24 cellular contexts compared by ENCODE assay signal in the genomic region with DNA sequence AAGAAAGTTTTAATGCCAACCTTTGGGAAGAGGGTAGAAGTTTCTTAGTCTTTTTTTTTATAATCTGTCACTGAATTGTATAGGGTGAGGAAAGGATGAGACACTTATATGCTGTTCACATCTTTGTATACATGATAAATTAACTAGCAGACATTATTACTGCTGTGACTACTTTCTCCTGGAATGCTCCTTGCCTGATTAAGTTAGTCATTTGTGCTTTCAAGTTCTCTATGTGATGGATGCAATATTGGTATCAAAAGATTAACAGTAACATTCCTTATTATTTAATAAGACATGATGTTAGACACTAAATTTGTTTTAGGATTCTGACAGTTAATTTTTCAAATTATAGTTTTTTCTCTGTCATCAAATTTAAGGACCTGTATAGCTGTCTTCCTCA.
A peak's percentile ranks its signal among the peaks of the same experiment; 100 is the strongest.
DNase-seq lines count a peak whose midpoint lies in the region; ATAC-seq and TF ChIP-seq lines count a peak whose summit lies in the region.
"Had no signal": no experiment of that assay in that cellular context is flagged by ENCODE, and none has a peak within 500 bp of the region (broad histone marks: within the 10 kb centered on the region; RNA-seq: fewer than 3 reads in every experiment).

No MANE protein-coding gene starts in this region.

- peaks cover under 1% of the 10 kb centered on the region; the same call in 1 of the 2 replicates for H3K9me3 Mint-ChIP-seq in HFFc6
- H3K9me3 Mint-ChIP-seq in natural killer cell treated with Interleukin-12 subunit alpha and Interleukin-12 subunit beta and Interleukin-15 and Interleukin-18, amount 100 ng/mL, for 72 hours = no peaks in the 10 kb centered on the region
- H3K9me3 Mint-ChIP-seq: activated T-helper 1 cell treated with anti-CD3 and anti-CD28 coated beads, Interleukin-12 subunit alpha, Interleukin-12 subunit beta, Interleukin-2, Interleukin-4 antibody, amounts not matched to agents 30 ng/mL and 10 ng/mL and 1 ng/mL, durations not matched to agents 14 hours and 24 hours and 36 hours; T-helper 2 cell treated with Interferon-gamma antibody and Interleukin-4, amounts not matched to agents 5 μg/mL and 100 μg/mL, for 36 hours had no signal

- H3K27me3 Mint-ChIP-seq in HFFc6 (ENCODE audit: insufficient read depth) = peaks cover under 1% of the 10 kb centered on the region; the same call in 1 of the 2 replicates
- no peaks in the 10 kb centered on the region for H3K27me3 Mint-ChIP-seq in natural killer cell treated with Interleukin-12 subunit alpha and Interleukin-12 subunit beta and Interleukin-15 and Interleukin-18, amount 100 ng/mL, for 72 hours
- H3K27me3 Mint-ChIP-seq: B cell had no signal

- H3K4me1 Mint-ChIP-seq in HFFc6 (ENCODE audit: low read depth) = peaks cover 16% of the 10 kb centered on the region
- H3K4me1 Mint-ChIP-seq in natural killer cell treated with Interleukin-12 subunit alpha and Interleukin-12 subunit beta and Interleukin-15 and Interleukin-18, amount 100 ng/mL, for 72 hours (ENCODE audit: low read depth in 2 of 2) = no peaks in the 10 kb centered on the region
- H3K4me1 Mint-ChIP-seq: B cell had no signal

- H3K27ac Mint-ChIP-seq in HFFc6 = peak overlapping the region; percentile 12; the same call in 1 of the 2 replicates
- H3K27ac Mint-ChIP-seq in natural killer cell treated with Interleukin-12 subunit alpha and Interleukin-12 subunit beta and Interleukin-15 and Interleukin-18, amount 100 ng/mL, for 72 hours = no peak overlapping the region
- H3K27ac Mint-ChIP-seq: activated T-helper 1 cell treated with anti-CD3 and anti-CD28 coated beads, Interleukin-12 subunit alpha, Interleukin-12 subunit beta, Interleukin-2, Interleukin-4 antibody, amounts not matched to agents 30 ng/mL and 10 ng/mL and 1 ng/mL, durations not matched to agents 14 hours and 24 hours and 36 hours; B cell; T-helper 2 cell treated with Interferon-gamma antibody and Interleukin-4, amounts not matched to agents 5 μg/mL and 100 μg/mL, for 36 hours had no signal

- no peak for TF ChIP-seq CTCF in HFFc6 (IDR thresholded peaks at IDR 0.05)
- TF ChIP-seq CTCF in fibroblast of villous mesenchyme (IDR thresholded peaks at IDR 0.05; ENCODE audit: insufficient read depth, low read depth, low read length) = no peak

- peak overlapping the region; percentile 25; the same call in 1 of the 2 replicates for H3K4me3 Mint-ChIP-seq in HFFc6
- no peak overlapping the region for H3K4me3 Mint-ChIP-seq in natural killer cell treated with Interleukin-12 subunit alpha and Interleukin-12 subunit beta and Interleukin-15 and Interleukin-18, amount 100 ng/mL, for 72 hours
- H3K4me3 Mint-ChIP-seq: activated T-helper 1 cell treated with anti-CD3 and anti-CD28 coated beads, Interleukin-12 subunit alpha, Interleukin-12 subunit beta, Interleukin-2, Interleukin-4 antibody, amounts not matched to agents 30 ng/mL and 10 ng/mL and 1 ng/mL, durations not matched to agents 14 hours and 24 hours and 36 hours; B cell; T-helper 2 cell treated with Interferon-gamma antibody and Interleukin-4, amounts not matched to agents 5 μg/mL and 100 μg/mL, for 36 hours had no signal

- H3K4me3 ChIP-seq in fibroblast of villous mesenchyme (ENCODE audit: low read depth, low read length) = no peak overlapping the region
- H3K4me3 ChIP-seq: lower lobe of right lung, prostate gland, SK-N-MC, stomach, tibial artery had no signal

- DNase-seq in HFFc6 = peak; percentile 57
- peak; percentile 32 for DNase-seq in fibroblast of villous mesenchyme (ENCODE audit: low read depth)
- DNase-seq in natural killer cell treated with Interleukin-12 subunit alpha and Interleukin-12 subunit beta and Interleukin-15 and Interleukin-18, amount 100 ng/mL, for 72 hours (ENCODE audit: low spot score) = no peak
- DNase-seq in amygdala (lab: John Stamatoyannopoulos, UW) = no peak
- DNase-seq in T-helper 2 cell = no peak
- DNase-seq: activated CD4-positive, alpha-beta T cell treated with anti-CD3 and anti-CD28 coated beads, Interleukin-2, amount 50 U/mL, for 1 hour; activated naive CD4-positive, alpha-beta T cell treated with anti-CD3 and anti-CD28 coated beads, Interleukin-2, amount 50 U/mL, for 16 hours; Kasumi-1; lower lobe of right lung; NCI-H1048; NCI-H1694 treated with DMSO at 0.1 percent for 48 hours; NCI-H2171; NCI-H524 treated with DMSO at 0.1 percent for 48 hours; NK-92 treated with Interleukin-12 subunit alpha and Interleukin-12 subunit beta, amount 100 ng/mL, for 24 hours; stomach; tibial artery; WERI-Rb-1 had no signal

- peaks cover 22% of the 10 kb centered on the region for H3K36me3 Mint-ChIP-seq in HFFc6 (ENCODE audit: low read depth)
- H3K36me3 Mint-ChIP-seq in natural killer cell treated with Interleukin-12 subunit alpha and Interleukin-12 subunit beta and Interleukin-15 and Interleukin-18, amount 100 ng/mL, for 72 hours = peaks cover 10% of the 10 kb centered on the region

- ATAC-seq in SK-N-SH treated with all-trans-retinoic acid at 6 μM for 48 hours (peak; percentile 61), esophagus mucosa (no peak)
- ATAC-seq in natural killer cell treated with Interleukin-12 subunit alpha and Interleukin-12 subunit beta and Interleukin-15 and Interleukin-18, amount 100 ng/mL, for 72 hours = no peak
- ATAC-seq: lower lobe of right lung had no signal

TF ChIP-seq in SK-N-SH treated with all-trans-retinoic acid at 6 μM for 48 hours, 23 proteins besides CTCF, POLR2A, EP300 and RAD21:
- no peak for TF ChIP-seq ZNF565 (CRISPR knock-in tag; conservative IDR thresholded peaks at IDR 0.05; ENCODE audit: low read depth)
- no peak for TF ChIP-seq RARB (CRISPR knock-in tag; IDR thresholded peaks at IDR 0.05)
- TF ChIP-seq, protein P1, sequence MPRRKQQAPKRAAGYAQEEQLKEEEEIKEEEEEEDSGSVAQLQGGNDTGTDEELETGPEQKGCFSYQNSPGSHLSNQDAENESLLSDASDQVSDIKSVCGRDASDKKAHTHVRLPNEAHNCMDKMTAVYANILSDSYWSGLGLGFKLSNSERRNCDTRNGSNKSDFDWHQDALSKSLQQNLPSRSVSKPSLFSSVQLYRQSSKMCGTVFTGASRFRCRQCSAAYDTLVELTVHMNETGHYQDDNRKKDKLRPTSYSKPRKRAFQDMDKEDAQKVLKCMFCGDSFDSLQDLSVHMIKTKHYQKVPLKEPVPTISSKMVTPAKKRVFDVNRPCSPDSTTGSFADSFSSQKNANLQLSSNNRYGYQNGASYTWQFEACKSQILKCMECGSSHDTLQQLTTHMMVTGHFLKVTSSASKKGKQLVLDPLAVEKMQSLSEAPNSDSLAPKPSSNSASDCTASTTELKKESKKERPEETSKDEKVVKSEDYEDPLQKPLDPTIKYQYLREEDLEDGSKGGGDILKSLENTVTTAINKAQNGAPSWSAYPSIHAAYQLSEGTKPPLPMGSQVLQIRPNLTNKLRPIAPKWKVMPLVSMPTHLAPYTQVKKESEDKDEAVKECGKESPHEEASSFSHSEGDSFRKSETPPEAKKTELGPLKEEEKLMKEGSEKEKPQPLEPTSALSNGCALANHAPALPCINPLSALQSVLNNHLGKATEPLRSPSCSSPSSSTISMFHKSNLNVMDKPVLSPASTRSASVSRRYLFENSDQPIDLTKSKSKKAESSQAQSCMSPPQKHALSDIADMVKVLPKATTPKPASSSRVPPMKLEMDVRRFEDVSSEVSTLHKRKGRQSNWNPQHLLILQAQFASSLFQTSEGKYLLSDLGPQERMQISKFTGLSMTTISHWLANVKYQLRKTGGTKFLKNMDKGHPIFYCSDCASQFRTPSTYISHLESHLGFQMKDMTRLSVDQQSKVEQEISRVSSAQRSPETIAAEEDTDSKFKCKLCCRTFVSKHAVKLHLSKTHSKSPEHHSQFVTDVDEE (CRISPR knock-in tag; IDR thresholded peaks at IDR 0.05) = no peak
- peak; percentile 97 for TF ChIP-seq ISL1 (CRISPR knock-in tag; IDR thresholded peaks at IDR 0.05)
- TF ChIP-seq ESRRG (CRISPR knock-in tag; IDR thresholded peaks at IDR 0.05) = no peak
- TF ChIP-seq SNAI2 (CRISPR knock-in tag; IDR thresholded peaks at IDR 0.05) = no peak
- 0 out of 2 replicates have a peak, but pooled peaks have one; percentile 29 for TF ChIP-seq GLIS3 (CRISPR knock-in tag; IDR thresholded peaks at IDR 0.05)
- TF ChIP-seq, protein P2, sequence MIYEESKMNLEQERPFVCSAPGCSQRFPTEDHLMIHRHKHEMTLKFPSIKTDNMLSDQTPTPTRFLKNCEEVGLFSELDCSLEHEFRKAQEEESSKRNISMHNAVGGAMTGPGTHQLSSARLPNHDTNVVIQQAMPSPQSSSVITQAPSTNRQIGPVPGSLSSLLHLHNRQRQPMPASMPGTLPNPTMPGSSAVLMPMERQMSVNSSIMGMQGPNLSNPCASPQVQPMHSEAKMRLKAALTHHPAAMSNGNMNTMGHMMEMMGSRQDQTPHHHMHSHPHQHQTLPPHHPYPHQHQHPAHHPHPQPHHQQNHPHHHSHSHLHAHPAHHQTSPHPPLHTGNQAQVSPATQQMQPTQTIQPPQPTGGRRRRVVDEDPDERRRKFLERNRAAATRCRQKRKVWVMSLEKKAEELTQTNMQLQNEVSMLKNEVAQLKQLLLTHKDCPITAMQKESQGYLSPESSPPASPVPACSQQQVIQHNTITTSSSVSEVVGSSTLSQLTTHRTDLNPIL (CRISPR knock-in tag; IDR thresholded peaks at IDR 0.05; ENCODE audit: low read depth) = peak; percentile 68; the same call in 1 of the 2 replicates
- TF ChIP-seq TCF4 (CRISPR knock-in tag; IDR thresholded peaks at IDR 0.05; ENCODE audit: borderline replicate concordance) = no peak
- peak; percentile 54; the same call in 1 of the 2 replicates for TF ChIP-seq ZC3H10 (CRISPR knock-in tag; IDR thresholded peaks at IDR 0.05)

Comparison
In these comparisons a context has a peak if more than half of its experiments do, and no peak if none do; other contexts are left out.
1. DNase-seq: peak in HFFc6 (single experiment) and fibroblast of villous mesenchyme (single experiment); none in natural killer cell treated with Interleukin-12 subunit alpha and Interleukin-12 subunit beta and Interleukin-15 and Interleukin-18, amount 100 ng/mL, for 72 hours (single experiment), amygdala (0 of 56) and T-helper 2 cell (0 of 5).